Comparison of ENCODE assay signal across 8 cellular contexts in the genomic region with DNA sequence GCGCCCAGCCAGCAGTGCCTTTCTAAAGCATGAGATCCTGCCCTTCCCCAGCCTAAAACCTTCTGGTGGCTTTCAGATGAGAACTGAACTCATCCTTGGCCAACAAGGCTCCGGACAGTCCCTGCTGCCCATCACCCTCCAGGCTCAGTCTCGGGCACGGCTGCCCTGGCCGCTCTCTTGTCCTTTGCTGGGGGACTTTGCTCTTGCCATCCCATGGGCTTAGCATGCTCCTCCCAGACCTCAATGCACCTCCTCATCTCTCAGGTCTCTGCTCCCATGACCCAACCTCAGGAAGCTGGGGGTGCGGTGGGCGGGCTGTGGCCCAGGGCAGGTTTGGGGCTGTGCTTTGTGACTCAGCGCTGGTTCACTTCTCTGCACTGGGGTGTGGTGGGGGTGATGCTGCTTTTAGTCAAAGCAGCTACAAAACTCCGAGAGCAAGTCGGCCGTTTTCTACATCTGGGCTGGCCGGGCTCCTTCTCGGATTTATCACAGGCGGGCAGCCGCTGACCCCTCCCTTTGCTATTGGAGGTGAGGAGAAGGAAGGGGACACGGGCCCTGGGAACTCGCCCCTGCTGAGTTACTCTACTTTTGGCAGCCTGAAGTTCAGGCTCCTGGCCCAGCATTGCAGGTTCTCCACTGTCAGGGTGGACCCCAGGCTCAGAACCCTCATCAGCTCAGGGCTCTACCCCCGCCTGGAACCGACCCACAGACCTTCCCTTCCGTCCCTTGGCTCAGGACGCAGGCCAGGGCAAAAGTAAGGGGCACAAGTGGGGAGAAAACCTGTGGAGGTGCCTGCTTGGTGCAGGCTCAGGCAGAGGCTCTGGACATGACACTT.
DNase-seq lines count a peak whose midpoint lies in the region; ATAC-seq and TF ChIP-seq lines count a peak whose summit lies in the region.

No MANE protein-coding gene starts in this region.

- H3K27ac Mint-ChIP-seq in naive thymus-derived CD4-positive, alpha-beta T cell: peak overlapping the region in 5 of 9 donors; percentile 9 to 98 (median 45)

- H3K27me3 ChIP-seq in naive thymus-derived CD4-positive, alpha-beta T cell (ENCODE audit: control insufficient read depth in 2 of 2, insufficient read depth in 2 of 2, low read length in 2 of 2): no peaks in the 10 kb centered on the region
- H3K27me3 ChIP-seq in adrenal gland (no peaks in the 10 kb centered on the region), left ventricle myocardium inferior (ENCODE audit: low read depth) (no peaks in the 10 kb centered on the region)

- no peak for TF ChIP-seq CTCF in adrenal gland (IDR thresholded peaks at IDR 0.05)
- no peak for TF ChIP-seq CTCF in left ventricle myocardium inferior (IDR thresholded peaks at IDR 0.05; ENCODE audit: borderline replicate concordance)

- H3K36me3 Mint-ChIP-seq in naive thymus-derived CD4-positive, alpha-beta T cell: peaks cover 0 to 2% (median 0%) of the 10 kb centered on the region in 5 donors

- DNase-seq in NCI-H460 (ENCODE audit: extremely low read depth, low read depth) (peak; percentile 9), activated T-helper 1 cell treated with Interleukin-2 at 50 U/mL for 16 hours (ENCODE audit: low read depth) (peak; percentile 76), superior temporal gyrus (ENCODE audit: extremely low spot score) (no peak), adrenal gland (no peak), left ventricle myocardium inferior (no peak), HUDEP-2 (lab: John Stamatoyannopoulos, UW; ENCODE audit: unreplicated experiment in 76 of 76) (no peak)
- peak in 2 of 9 donors; percentile 27 to 85 for DNase-seq in naive thymus-derived CD4-positive, alpha-beta T cell

- peaks cover 16 to 30% (median 20%) of the 10 kb centered on the region in 5 donors for H3K27me3 Mint-ChIP-seq in naive thymus-derived CD4-positive, alpha-beta T cell

- H3K9me3 ChIP-seq in naive thymus-derived CD4-positive, alpha-beta T cell (ENCODE audit: control insufficient read depth in 2 of 3, low read length in 3 of 3): no peaks in the 10 kb centered on the region
- H3K9me3 ChIP-seq in adrenal gland (replicated peaks in 1 of 3) (no peaks in the 10 kb centered on the region), left ventricle myocardium inferior (replicated peaks) (peaks cover 3% of the 10 kb centered on the region)

- H3K4me3 Mint-ChIP-seq in naive thymus-derived CD4-positive, alpha-beta T cell: peak overlapping the region in 6 of 10 donors; percentile 42 to 92 (median 72)

- POLR2A ChIA-PET in naive thymus-derived CD4-positive, alpha-beta T cell (lab: Charles Lee): no interaction called here

- peak overlapping the region; percentile 34 for H3K4me3 ChIP-seq in naive thymus-derived CD4-positive, alpha-beta T cell (ENCODE audit: low read length)
- peak overlapping the region in 1 of 4 donors; percentile 27 for H3K4me3 ChIP-seq in adrenal gland
- H3K4me3 ChIP-seq in left ventricle myocardium inferior: no peak overlapping the region

- no peaks in the 10 kb centered on the region for H3K36me3 ChIP-seq in naive thymus-derived CD4-positive, alpha-beta T cell (ENCODE audit: control insufficient read depth in 2 of 3, insufficient read depth in 3 of 3, low read length in 3 of 3)
- H3K36me3 ChIP-seq in adrenal gland (replicated peaks in 1 of 2): no peaks in the 10 kb centered on the region
- H3K36me3 ChIP-seq in left ventricle myocardium inferior: no peaks in the 10 kb centered on the region

- CTCF ChIA-PET in naive thymus-derived CD4-positive, alpha-beta T cell (lab: Charles Lee): interaction anchor here (0.6 to 0.7 kb wide), 2 partner anchors 135 to 501 kb away, joined by 3 read pairs; no protein-coding TSS in a partner anchor

- no peak overlapping the region for H3K27ac ChIP-seq in naive thymus-derived CD4-positive, alpha-beta T cell (ENCODE audit: low read depth, low read length)
- H3K27ac ChIP-seq in adrenal gland (peak overlapping the region in 1 of 5 donors; percentile 25), left ventricle myocardium inferior (replicated peaks) (no peak overlapping the region)

- WGBS in adrenal gland, 4 donors: 70 to 84% (median 76%) methylated on average over 11 to 21 of the region's 21 CpGs

- ATAC-seq in GM18909 (IDR thresholded peaks at IDR 0.05; ENCODE audit: poor library complexity, unreplicated experiment): peak; percentile 41
- peak; percentile 83 for ATAC-seq in naive thymus-derived CD4-positive, alpha-beta T cell

- peaks cover 24 to 28% of the 10 kb centered on the region in 2 donors for H3K4me1 ChIP-seq in naive thymus-derived CD4-positive, alpha-beta T cell (ENCODE audit: control insufficient read depth in 2 of 2, insufficient read depth in 2 of 2, low read length in 2 of 2)
- H3K4me1 ChIP-seq in adrenal gland (replicated peaks in 1 of 2) (peaks cover 10 to 11% of the 10 kb centered on the region in 2 donors), left ventricle myocardium inferior (peaks cover 32% of the 10 kb centered on the region)

- intact Hi-C loops in naive thymus-derived CD4-positive, alpha-beta T cell (cut with micrococcal nuclease): loop anchor here (1.0 to 5.0 kb wide), 6 partner anchors 13 to 122 kb away; partner anchors contain the start of gene YWHAQ (in 1 of the 2)
- intact Hi-C loops in adrenal gland (cut with DNase I) (no loop called here), left ventricle myocardium inferior (cut with micrococcal nuclease) (no loop called here)

- peaks cover 17 to 56% (median 32%) of the 10 kb centered on the region in 7 donors for H3K4me1 Mint-ChIP-seq in naive thymus-derived CD4-positive, alpha-beta T cell

- no peak for TF ChIP-seq POLR2A in adrenal gland (IDR thresholded peaks at IDR 0.05)

- H3K9me3 Mint-ChIP-seq in naive thymus-derived CD4-positive, alpha-beta T cell: peaks cover 0 to 6% (median 0%) of the 10 kb centered on the region in 11 donors

Comparison
In these comparisons a context has a peak if more than half of its experiments do, and no peak if none do; other contexts are left out.
1. DNase-seq: peak in NCI-H460 (single experiment) and activated T-helper 1 cell treated with Interleukin-2 at 50 U/mL for 16 hours (single experiment); none in superior temporal gyrus (single experiment), adrenal gland (0 of 7), left ventricle myocardium inferior (single experiment) and HUDEP-2 (0 of 76).
2. intact Hi-C loops: an anchor here in naive thymus-derived CD4-positive, alpha-beta T cell (1.0 to 5.0 kb wide); none called in adrenal gland and left ventricle myocardium inferior.